In genomic region chr7:16398211-16399017, GRCh38 we compare ENCODE assay signal across 2 cellular contexts.
TF ChIP-seq lines count a peak whose summit lies in the region.

No MANE protein-coding gene starts in this region.

TF ChIP-seq in K562, 482 proteins besides CTCF, POLR2A, EP300 and RAD21 (continues in another document):
- TF ChIP-seq ZNF23 (CRISPR knock-in tag; IDR thresholded peaks at IDR 0.05) (no peak), MAX (CRISPR knock-in tag; IDR thresholded peaks at IDR 0.05) (peak; percentile 1; the same call in 1 of the 2 replicates), IRF9 (tag; IDR thresholded peaks at IDR 0.05) (no peak), BHLHE40 (IDR thresholded peaks at IDR 0.05; ENCODE audit: low read length) (peak; percentile 9; the same call in 1 of the 2 replicates), NR4A1 (CRISPR knock-in tag; IDR thresholded peaks at IDR 0.05) (no peak), NR4A1 (tag; IDR thresholded peaks at IDR 0.05) (no peak), ZNF511 (CRISPR knock-in tag; IDR thresholded peaks at IDR 0.05) (no peak), RAD51 (IDR thresholded peaks at IDR 0.05; ENCODE audit: borderline replicate concordance, low read depth) (no peak), DDX20 (tag; IDR thresholded peaks at IDR 0.05; ENCODE audit: low read depth) (no peak), ZNF740 (CRISPR knock-in tag; IDR thresholded peaks at IDR 0.05) (0 out of 2 replicates have a peak, but pooled peaks have one; percentile 34), ZNF740 (tag; IDR thresholded peaks at IDR 0.05) (no peak), IRF2 (CRISPR knock-in tag; IDR thresholded peaks at IDR 0.05) (0 out of 2 replicates have a peak, but pooled peaks have one; percentile 65), THRAP3 (IDR thresholded peaks at IDR 0.05; ENCODE audit: borderline replicate concordance) (no peak), RUNX1 (IDR thresholded peaks at IDR 0.05; ENCODE audit: low read depth) (no peak), MYBL2 (IDR thresholded peaks at IDR 0.05; ENCODE audit: low read depth) (no peak), MYBL2 (CRISPR knock-in tag; IDR thresholded peaks at IDR 0.05; ENCODE audit: borderline replicate concordance) (0 out of 2 replicates have a peak, but pooled peaks have one; percentile 13), HMGXB4 (CRISPR knock-in tag; IDR thresholded peaks at IDR 0.05) (no peak), PCBP2 (IDR thresholded peaks at IDR 0.05; ENCODE audit: low read depth, low read length, poor library complexity, severe bottlenecking) (no peak), ZNF449 (CRISPR knock-in tag; IDR thresholded peaks at IDR 0.05) (no peak), PHTF2 (CRISPR knock-in tag; IDR thresholded peaks at IDR 0.05) (0 out of 2 replicates have a peak, but pooled peaks have one; percentile 50), ESRRA (IDR thresholded peaks at IDR 0.05; ENCODE audit: borderline replicate concordance, low read depth) (no peak), SMARCA4 (IDR thresholded peaks at IDR 0.05) (no peak), ZNF780A (CRISPR knock-in tag; IDR thresholded peaks at IDR 0.05) (no peak), MCM3 (IDR thresholded peaks at IDR 0.05) (no peak), ZKSCAN1 (IDR thresholded peaks at IDR 0.05; ENCODE audit: low read depth, low read length) (no peak), CGGBP1 (CRISPR knock-in tag; IDR thresholded peaks at IDR 0.05) (no peak), HLTF (IDR thresholded peaks at IDR 0.05) (no peak), RHOXF2B (CRISPR knock-in tag; conservative IDR thresholded peaks at IDR 0.05) (no peak), KLF6 (CRISPR knock-in tag; IDR thresholded peaks at IDR 0.05; ENCODE audit: borderline replicate concordance) (no peak), RBM39 (optimal IDR thresholded peaks at IDR 0.05; ENCODE audit: low read depth, low read length) (no peak), TOE1 (IDR thresholded peaks at IDR 0.05; ENCODE audit: borderline replicate concordance) (no peak), TOE1 (CRISPR knock-in tag; IDR thresholded peaks at IDR 0.05; ENCODE audit: borderline replicate concordance, low read depth) (0 out of 2 replicates have a peak, but pooled peaks have one; percentile 60), BRCA1 (IDR thresholded peaks at IDR 0.05) (no peak), BRCA1 (CRISPR knock-in tag; IDR thresholded peaks at IDR 0.05) (no peak)

TF ChIP-seq in HepG2, 621 proteins besides CTCF, POLR2A, EP300 and RAD21 (continues in another document):
- peak; percentile 69 for TF ChIP-seq USF2 (IDR thresholded peaks at IDR 0.05; ENCODE audit: low read depth, low read length)
- no peak for TF ChIP-seq USF2 (CRISPR knock-in tag; IDR thresholded peaks at IDR 0.05; ENCODE audit: borderline replicate concordance)
- TF ChIP-seq ZBTB38 (CRISPR knock-in tag; IDR thresholded peaks at IDR 0.05): no peak
- no peak for TF ChIP-seq PRDM4 (CRISPR knock-in tag; IDR thresholded peaks at IDR 0.05; ENCODE audit: borderline replicate concordance)
- no peak for TF ChIP-seq ZNF780A (CRISPR knock-in tag; IDR thresholded peaks at IDR 0.05)
- TF ChIP-seq ZFP91 (CRISPR knock-in tag; IDR thresholded peaks at IDR 0.05; ENCODE audit: borderline replicate concordance): 0 out of 2 replicates have a peak, but pooled peaks have one; percentile 10
- no peak for TF ChIP-seq E2F5 (CRISPR knock-in tag; conservative IDR thresholded peaks at IDR 0.05)
- no peak for TF ChIP-seq KMT2B (CRISPR knock-in tag; IDR thresholded peaks at IDR 0.05)
- TF ChIP-seq MNT (IDR thresholded peaks at IDR 0.05): peak; percentile 89
- TF ChIP-seq HNRNPLL (IDR thresholded peaks at IDR 0.05; ENCODE audit: low read depth, low read length, poor library complexity, severe bottlenecking): no peak
- TF ChIP-seq MYC (CRISPR knock-in tag; IDR thresholded peaks at IDR 0.05; ENCODE audit: borderline replicate concordance): no peak
- no peak for TF ChIP-seq ZNF766 (CRISPR knock-in tag; IDR thresholded peaks at IDR 0.05; ENCODE audit: borderline replicate concordance)
- 0 out of 2 replicates have a peak, but pooled peaks have one; percentile 22 for TF ChIP-seq HOXA7 (CRISPR knock-in tag; IDR thresholded peaks at IDR 0.05)
- TF ChIP-seq SP140L (CRISPR knock-in tag; IDR thresholded peaks at IDR 0.05; ENCODE audit: borderline replicate concordance): no peak
- 0 out of 2 replicates have a peak, but pooled peaks have one; percentile 11 for TF ChIP-seq CREB1 (IDR thresholded peaks at IDR 0.05)
- no peak for TF ChIP-seq CREB1 (CRISPR knock-in tag; IDR thresholded peaks at IDR 0.05)
- TF ChIP-seq ZNF281 (CRISPR knock-in tag; IDR thresholded peaks at IDR 0.05; ENCODE audit: borderline replicate concordance): no peak
- TF ChIP-seq TRAFD1 (CRISPR knock-in tag; IDR thresholded peaks at IDR 0.05; ENCODE audit: borderline replicate concordance): no peak
- TF ChIP-seq TIGD3 (CRISPR knock-in tag; IDR thresholded peaks at IDR 0.05; ENCODE audit: borderline replicate concordance): no peak
- no peak for TF ChIP-seq KLF15 (CRISPR knock-in tag; IDR thresholded peaks at IDR 0.05; ENCODE audit: borderline replicate concordance)
- no peak for TF ChIP-seq RFXANK (CRISPR knock-in tag; IDR thresholded peaks at IDR 0.05)
- no peak for TF ChIP-seq PPARG (CRISPR knock-in tag; conservative IDR thresholded peaks at IDR 0.05)
- TF ChIP-seq ZNF350 (CRISPR knock-in tag; IDR thresholded peaks at IDR 0.05; ENCODE audit: borderline replicate concordance, low read depth): no peak
- no peak for TF ChIP-seq ZNF180 (CRISPR knock-in tag; IDR thresholded peaks at IDR 0.05; ENCODE audit: borderline replicate concordance, low read depth)
- TF ChIP-seq ZNF530 (CRISPR knock-in tag; IDR thresholded peaks at IDR 0.05; ENCODE audit: low read depth): no peak
- TF ChIP-seq HNRNPUL1 (IDR thresholded peaks at IDR 0.05; ENCODE audit: low read depth, low read length): no peak
- no peak for TF ChIP-seq GPBP1L1 (CRISPR knock-in tag; IDR thresholded peaks at IDR 0.05)
- TF ChIP-seq RXRB (CRISPR knock-in tag; IDR thresholded peaks at IDR 0.05; ENCODE audit: borderline replicate concordance): no peak
